ENCODE assay signal across 1 cellular context in genomic region chr11:130861283-130861682, GRCh38.
TF ChIP-seq lines count a peak whose summit lies in the region.

No MANE protein-coding gene starts in this region.

TF ChIP-seq in H1, 55 proteins besides CTCF, POLR2A, EP300 and RAD21 (continued from another document):
- no peak for TF ChIP-seq NANOG (IDR thresholded peaks at IDR 0.05; ENCODE audit: insufficient read depth, low read depth, low read length, poor library complexity, severe bottlenecking)
